8 cellular contexts compared by ENCODE assay signal in genomic region chr1:64744492-64745180, GRCh38. TPM values are rescaled to one million over a fixed set of nuclear protein-coding genes. Genes with fewer than 3 reads are reported as not detected.
DNase-seq lines count a peak whose midpoint lies in the region; ATAC-seq and TF ChIP-seq lines count a peak whose summit lies in the region.

TSS of gene RAVER2 (plus strand) at chr1:64745075. CDS start at chr1:64745173, 98 bp downstream.

- H3K36me3 Mint-ChIP-seq in activated CD4-positive, alpha-beta T cell treated with anti-CD3 and anti-CD28 coated beads, Interleukin-2, amount 10 ng/mL, durations not matched to agents 7 days and 5 days (ENCODE audit: low read depth) = no peaks in the 10 kb centered on the region

- peak within 1 kb of the TSS; percentile 77 for H3K27ac Mint-ChIP-seq in activated CD4-positive, alpha-beta T cell treated with anti-CD3 and anti-CD28 coated beads, Interleukin-2, amount 10 ng/mL, durations not matched to agents 7 days and 5 days

- CTCF ChIA-PET in activated CD4-positive, alpha-beta T cell treated with anti-CD3 and anti-CD28 coated beads, Interleukin-2, amount 10 ng/mL, durations not matched to agents 7 days and 5 days (lab: Charles Lee) = no interaction called here

- peak; percentile 88 for DNase-seq in NCI-H2227 (lab: John Stamatoyannopoulos, UW; ENCODE audit: unreplicated experiment)
- peak; percentile 43 for DNase-seq in activated CD4-positive, alpha-beta T cell treated with anti-CD3 and anti-CD28 coated beads, Interleukin-2, amount 10 ng/mL, durations not matched to agents 7 days and 5 days
- peak; percentile 50 for DNase-seq in dedifferentiated amniotic fluid mesenchymal stem cell (ENCODE audit: extremely low spot score)
- DNase-seq in left lung = peak; percentile 82 to 93
- peak; percentile 59 for DNase-seq in stimulated activated CD4-positive, alpha-beta T cell treated with anti-CD3 and anti-CD28 coated beads, Interleukin-4, amount 100 ng/mL, for 1 hour
- DNase-seq in OCI-M2 (lab: John Stamatoyannopoulos, UW; ENCODE audit: unreplicated experiment) = no peak

- peak; percentile 81 for TF ChIP-seq CTCF in DOHH2 (IDR thresholded peaks at IDR 0.05; ENCODE audit: low read depth, low read length, poor library complexity, severe bottlenecking)
- peak in 1 of 2 donors; percentile 17 for TF ChIP-seq CTCF in left lung (IDR thresholded peaks at IDR 0.05)

- peak within 1 kb of the TSS; percentile 22; the same call in 1 of the 2 replicates for H3K27ac ChIP-seq in DOHH2 (ENCODE audit: low read depth, low read length)
- H3K27ac ChIP-seq in left lung = peak within 1 kb of the TSS; percentile 81 to 86

- ATAC-seq in HG02571 (IDR thresholded peaks at IDR 0.05; ENCODE audit: unreplicated experiment) (peak; percentile 53), left lung (peak; percentile 92)

- peak within 1 kb of the TSS; percentile 81 for H3K4me3 Mint-ChIP-seq in activated CD4-positive, alpha-beta T cell treated with anti-CD3 and anti-CD28 coated beads, Interleukin-2, amount 10 ng/mL, durations not matched to agents 7 days and 5 days

- intact Hi-C loops in left lung (cut with DNase I) = no loop called here

- H3F3A ChIP-seq in DOHH2 (ENCODE audit: control insufficient read depth, insufficient read depth) = peaks cover 12% of the 10 kb centered on the region

- H4K20me1 ChIP-seq in DOHH2 (ENCODE audit: control insufficient read depth, insufficient read depth, low read depth, low read length) = no peaks in the 10 kb centered on the region

- peaks cover 25% of the 10 kb centered on the region for H3K27me3 Mint-ChIP-seq in activated CD4-positive, alpha-beta T cell treated with anti-CD3 and anti-CD28 coated beads, Interleukin-2, amount 10 ng/mL, durations not matched to agents 7 days and 5 days

- H3K9me3 Mint-ChIP-seq in activated CD4-positive, alpha-beta T cell treated with anti-CD3 and anti-CD28 coated beads, Interleukin-2, amount 10 ng/mL, durations not matched to agents 7 days and 5 days = no peaks in the 10 kb centered on the region

- H3K4me1 Mint-ChIP-seq in activated CD4-positive, alpha-beta T cell treated with anti-CD3 and anti-CD28 coated beads, Interleukin-2, amount 10 ng/mL, durations not matched to agents 7 days and 5 days = peaks cover 20% of the 10 kb centered on the region

- H3K4me3 ChIP-seq in DOHH2 (ENCODE audit: low read length) = peak within 1 kb of the TSS; percentile 91
- H3K4me3 ChIP-seq in left lung = peak within 1 kb of the TSS; percentile 68 to 71

- H3K4me1 ChIP-seq in DOHH2 (ENCODE audit: control insufficient read depth, low read length) = peaks cover 22% of the 10 kb centered on the region
- peaks cover 0 to 17% of the 10 kb centered on the region in 2 donors for H3K4me1 ChIP-seq in left lung

- H3K9me3 ChIP-seq in DOHH2 (ENCODE audit: control insufficient read depth, insufficient read depth, low read length) (no peaks in the 10 kb centered on the region), left lung (no peaks in the 10 kb centered on the region)

- H3K4me2 ChIP-seq in DOHH2 (ENCODE audit: low read length) = peak within 1 kb of the TSS; percentile 94

- peaks cover 8% of the 10 kb centered on the region for H3K79me2 ChIP-seq in DOHH2 (ENCODE audit: control insufficient read depth, low read length)

- H3K36me3 ChIP-seq in DOHH2 (ENCODE audit: control insufficient read depth, low read length) (no peaks in the 10 kb centered on the region), left lung (no peaks in the 10 kb centered on the region)

- no peaks in the 10 kb centered on the region for H3K9me2 ChIP-seq in DOHH2 (replicated peaks; ENCODE audit: control insufficient read depth, low read length)

- H3K27me3 ChIP-seq in DOHH2 (ENCODE audit: control insufficient read depth, low read length) (0 out of 2 replicates have a peak, but pooled peaks cover 3% of the 10 kb centered on the region), left lung (no peaks in the 10 kb centered on the region)

- POLR2A ChIA-PET in activated CD4-positive, alpha-beta T cell treated with anti-CD3 and anti-CD28 coated beads, Interleukin-2, amount 10 ng/mL, durations not matched to agents 7 days and 5 days (lab: Charles Lee) = no interaction called here

RNA-seq across cellular contexts. Expression of gene RAVER2, which starts in this region (rescaled TPM):
- 1 to 10 TPM; 1.7 TPM for total RNA-seq in activated CD4-positive, alpha-beta T cell treated with anti-CD3 and anti-CD28 coated beads, Interleukin-2, amount 10 ng/mL, durations not matched to agents 7 days and 5 days
- total RNA-seq in left lung = 10 to 100 TPM; 13.3 to 13.7 TPM

Comparison
In these comparisons a context has a peak if more than half of its experiments do, and no peak if none do; other contexts are left out.
1. RNA of gene RAVER2 (total RNA-seq): 13.3 to 13.7 TPM in left lung; 1.7 TPM in activated CD4-positive, alpha-beta T cell treated with anti-CD3 and anti-CD28 coated beads, Interleukin-2, amount 10 ng/mL, durations not matched to agents 7 days and 5 days; every median in the first group is over 4 times any median in the second.